In genomic region chr17:9226130-9226793, GRCh38 we compare ENCODE assay signal across 19 cellular contexts.
"Had no signal": no experiment of that assay in that cellular context is flagged by ENCODE, and none has a peak within 500 bp of the region (broad histone marks: within the 10 kb centered on the region; RNA-seq: fewer than 3 reads in every experiment).

No MANE protein-coding gene starts in this region.

- ATAC-seq: left colon; lower lobe of right lung; psoas muscle; stimulated activated effector memory CD8-positive, alpha-beta T cell treated with anti-CD3 and anti-CD28 coated beads, Interleukin-12 subunit alpha, Interleukin-12 subunit beta, amount 100 ng/mL, for 72 hours had no signal

- DNase-seq: effector CD4-positive, alpha-beta T cell; erythroblast; foreskin melanocyte; left colon; ovary; T-helper 9 cell; transverse colon had no signal

- H3K27me3 Mint-ChIP-seq: activated naive CD4-positive, alpha-beta T cell treated with anti-CD3 and anti-CD28 coated beads, Interleukin-2, amount 50 U/mL, for 24 hours; stimulated activated naive CD8-positive, alpha-beta T cell treated with anti-CD3 and anti-CD28 coated beads, Interleukin-15, amount 100 ng/mL, for 72 hours had no signal

- H3K27me3 ChIP-seq: ovary, right atrium auricular region, transverse colon had no signal

- H3K4me3 ChIP-seq: lower lobe of right lung, ovary, psoas muscle, right atrium auricular region, skin epidermis, transverse colon had no signal

- H3K36me3 Mint-ChIP-seq: activated naive CD4-positive, alpha-beta T cell treated with anti-CD3 and anti-CD28 coated beads, Interleukin-2, amount 50 U/mL, for 24 hours; brain; mesothelial cell of epicardium; naive thymus-derived CD8-positive, alpha-beta T cell; stimulated activated effector memory CD8-positive, alpha-beta T cell treated with anti-CD3 and anti-CD28 coated beads, Interleukin-12 subunit alpha, Interleukin-12 subunit beta, amount 100 ng/mL, for 72 hours had no signal

- H3K4me1 ChIP-seq: lower lobe of right lung, psoas muscle, right atrium auricular region had no signal

- H3K27ac ChIP-seq: lower lobe of right lung, neutrophil, ovary, psoas muscle, right atrium auricular region, transverse colon had no signal

- H3K27ac Mint-ChIP-seq: activated naive CD4-positive, alpha-beta T cell treated with anti-CD3 and anti-CD28 coated beads, Interleukin-2, amount 50 U/mL, for 24 hours; brain; dendritic cell treated with granulocyte-macrophage colony-stimulating factor and Interleukin-4, amounts not matched to agents 40 ng/mL and 50 ng/mL, for 4 days; mesothelial cell of epicardium; naive thymus-derived CD8-positive, alpha-beta T cell; stimulated activated effector memory CD8-positive, alpha-beta T cell treated with anti-CD3 and anti-CD28 coated beads, Interleukin-12 subunit alpha, Interleukin-12 subunit beta, amount 100 ng/mL, for 72 hours; stimulated activated naive CD8-positive, alpha-beta T cell treated with anti-CD3 and anti-CD28 coated beads, Interleukin-15, amount 100 ng/mL, for 72 hours had no signal

- H3K36me3 ChIP-seq: lower lobe of right lung, neutrophil, ovary, transverse colon had no signal

- H3K4me3 Mint-ChIP-seq: activated naive CD4-positive, alpha-beta T cell treated with anti-CD3 and anti-CD28 coated beads, Interleukin-2, amount 50 U/mL, for 24 hours; brain; dendritic cell treated with granulocyte-macrophage colony-stimulating factor and Interleukin-4, amounts not matched to agents 40 ng/mL and 50 ng/mL, for 4 days; mesothelial cell of epicardium; naive thymus-derived CD8-positive, alpha-beta T cell; stimulated activated effector memory CD8-positive, alpha-beta T cell treated with anti-CD3 and anti-CD28 coated beads, Interleukin-12 subunit alpha, Interleukin-12 subunit beta, amount 100 ng/mL, for 72 hours; stimulated activated naive CD8-positive, alpha-beta T cell treated with anti-CD3 and anti-CD28 coated beads, Interleukin-15, amount 100 ng/mL, for 72 hours had no signal

- H3K4me1 Mint-ChIP-seq: activated naive CD4-positive, alpha-beta T cell treated with anti-CD3 and anti-CD28 coated beads, Interleukin-2, amount 50 U/mL, for 24 hours; mesothelial cell of epicardium; stimulated activated effector memory CD8-positive, alpha-beta T cell treated with anti-CD3 and anti-CD28 coated beads, Interleukin-12 subunit alpha, Interleukin-12 subunit beta, amount 100 ng/mL, for 72 hours; stimulated activated naive CD8-positive, alpha-beta T cell treated with anti-CD3 and anti-CD28 coated beads, Interleukin-15, amount 100 ng/mL, for 72 hours had no signal

- H3K9me3 Mint-ChIP-seq: activated naive CD4-positive, alpha-beta T cell treated with anti-CD3 and anti-CD28 coated beads, Interleukin-2, amount 50 U/mL, for 24 hours; dendritic cell treated with granulocyte-macrophage colony-stimulating factor and Interleukin-4, amounts not matched to agents 40 ng/mL and 50 ng/mL, for 4 days; mesothelial cell of epicardium; naive thymus-derived CD8-positive, alpha-beta T cell; stimulated activated effector memory CD8-positive, alpha-beta T cell treated with anti-CD3 and anti-CD28 coated beads, Interleukin-12 subunit alpha, Interleukin-12 subunit beta, amount 100 ng/mL, for 72 hours; stimulated activated naive CD8-positive, alpha-beta T cell treated with anti-CD3 and anti-CD28 coated beads, Interleukin-15, amount 100 ng/mL, for 72 hours had no signal

- H3K9me3 ChIP-seq: lower lobe of right lung, neutrophil, ovary, psoas muscle, right atrium auricular region, transverse colon had no signal
